ENCODE assay signal across 19 cellular contexts in the genomic region with DNA sequence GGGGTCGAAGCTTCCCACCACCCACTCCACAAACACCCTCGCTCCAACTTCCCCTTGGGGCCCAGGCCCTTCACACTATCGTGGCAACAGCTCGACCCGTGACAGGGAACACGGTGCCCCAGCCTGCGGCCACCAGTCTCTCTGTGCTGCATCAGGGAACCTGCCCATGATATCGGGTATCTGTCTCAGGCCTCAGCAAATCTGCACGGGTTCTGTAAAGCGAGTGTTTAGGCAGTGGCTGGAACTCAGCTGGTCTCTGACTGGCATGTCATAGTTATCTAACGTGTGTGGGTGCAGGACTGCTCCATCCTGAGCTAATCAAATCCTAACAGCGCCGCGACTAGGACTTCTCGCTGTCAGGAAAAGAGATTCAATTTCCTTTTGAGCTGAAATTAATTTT. TPM values are rescaled to one million over a fixed set of nuclear protein-coding genes. Genes with fewer than 3 reads are reported as not detected.
DNase-seq lines count a peak whose midpoint lies in the region; ATAC-seq and TF ChIP-seq lines count a peak whose summit lies in the region.
"Had no signal": no experiment of that assay in that cellular context is flagged by ENCODE, and none has a peak within 500 bp of the region (broad histone marks: within the 10 kb centered on the region; RNA-seq: fewer than 3 reads in every experiment).

No MANE protein-coding gene starts in this region.

- no peaks in the 10 kb centered on the region for H3K27me3 Mint-ChIP-seq in activated T-helper 17 cell treated with anti-CD3 and anti-CD28 coated beads, Interleukin-2, amount 50 U/mL, for 72 hours
- H3K27me3 Mint-ChIP-seq: activated CD4-positive, alpha-beta T cell treated with anti-CD3 and anti-CD28 coated beads, Interleukin-2, amount 10 ng/mL, durations not matched to agents 7 days and 5 days had no signal

- no peak for TF ChIP-seq CTCF in Peyer's patch (IDR thresholded peaks at IDR 0.05)

- ATAC-seq in activated naive CD4-positive, alpha-beta T cell treated with anti-CD3 and anti-CD28 coated beads, Interleukin-2, amount 50 U/mL, for 72 hours, result no peak
- ATAC-seq in activated T-helper 17 cell treated with anti-CD3 and anti-CD28 coated beads, Interleukin-2, amount 50 U/mL, for 72 hours (replicated peaks), result no peak
- ATAC-seq in left ventricle myocardium superior (no peak), HG03095 (IDR thresholded peaks at IDR 0.05; ENCODE audit: unreplicated experiment) (no peak)

- H3K4me3 ChIP-seq in Peyer's patch, result no peak overlapping the region
- H3K4me3 ChIP-seq: GM23248, lung had no signal

- no peaks in the 10 kb centered on the region for H3K36me3 Mint-ChIP-seq in activated naive CD4-positive, alpha-beta T cell treated with anti-CD3 and anti-CD28 coated beads, Interleukin-2, amount 50 U/mL, for 72 hours
- no peaks in the 10 kb centered on the region for H3K36me3 Mint-ChIP-seq in activated T-helper 17 cell treated with anti-CD3 and anti-CD28 coated beads, Interleukin-2, amount 50 U/mL, for 72 hours (ENCODE audit: low read depth)
- H3K36me3 Mint-ChIP-seq: IgD-negative memory B cell had no signal

- H3K4me1 Mint-ChIP-seq in activated T-helper 17 cell treated with anti-CD3 and anti-CD28 coated beads, Interleukin-2, amount 50 U/mL, for 72 hours, result peaks cover 12% of the 10 kb centered on the region

- H3K9me3 ChIP-seq in Peyer's patch, result no peaks in the 10 kb centered on the region

- H3K27me3 ChIP-seq in Peyer's patch, result no peaks in the 10 kb centered on the region

- H3K27ac ChIP-seq in Peyer's patch, result peak overlapping the region in 1 of 4 donors; percentile 25
- H3K27ac ChIP-seq: GM23248 had no signal

- H3K4me1 ChIP-seq in Peyer's patch, result peaks cover 0 to 14% (median 6%) of the 10 kb centered on the region in 4 donors

- no peaks in the 10 kb centered on the region for H3K36me3 ChIP-seq in Peyer's patch

- H3K27ac Mint-ChIP-seq in activated naive CD4-positive, alpha-beta T cell treated with anti-CD3 and anti-CD28 coated beads, Interleukin-2, amount 50 U/mL, for 72 hours, result peak overlapping the region; percentile 4 to 33
- peak overlapping the region; percentile 32 for H3K27ac Mint-ChIP-seq in activated T-helper 17 cell treated with anti-CD3 and anti-CD28 coated beads, Interleukin-2, amount 50 U/mL, for 72 hours
- H3K27ac Mint-ChIP-seq: IgD-negative memory B cell had no signal

- no peak overlapping the region for H3K4me3 Mint-ChIP-seq in activated T-helper 17 cell treated with anti-CD3 and anti-CD28 coated beads, Interleukin-2, amount 50 U/mL, for 72 hours
- H3K4me3 Mint-ChIP-seq: activated CD4-positive, alpha-beta T cell treated with anti-CD3 and anti-CD28 coated beads, Interleukin-2, amount 10 ng/mL, durations not matched to agents 7 days and 5 days; IgD-negative memory B cell had no signal

- no peak for DNase-seq in activated naive CD4-positive, alpha-beta T cell treated with anti-CD3 and anti-CD28 coated beads, Interleukin-2, amount 50 U/mL, for 72 hours (ENCODE audit: low spot score in 2 of 2)
- no peak for DNase-seq in activated naive CD4-positive, alpha-beta T cell treated with anti-CD3 and anti-CD28 coated beads, Interleukin-2, amount 50 U/mL, for 16 hours
- DNase-seq in left ventricle myocardium superior, result peak; percentile 21
- peak; percentile 61 for DNase-seq in posterior vena cava (ENCODE audit: low spot score)
- DNase-seq in NCI-H748 treated with DMSO at 0.1 percent for 48 hours (lab: John Stamatoyannopoulos, UW), result no peak
- no peak for DNase-seq in Peyer's patch
- DNase-seq: activated CD4-positive, alpha-beta T cell treated with anti-CD3 and anti-CD28 coated beads, Interleukin-2, amount 10 ng/mL, durations not matched to agents 7 days and 5 days; C1 segment of cervical spinal cord; DMS 273 treated with DMSO at 0.1 percent for 48 hours; GM23248; NCI-H1417 treated with DMSO at 0.1 percent for 48 hours; NCI-H524; retina; stimulated activated CD4-positive, alpha-beta T cell treated with anti-CD3 and anti-CD28 coated beads, Interleukin-12 subunit alpha, Interleukin-12 subunit beta, amount 100 ng/mL, for 4 hours had no signal

- no peaks in the 10 kb centered on the region for H3K9me3 Mint-ChIP-seq in activated naive CD4-positive, alpha-beta T cell treated with anti-CD3 and anti-CD28 coated beads, Interleukin-2, amount 50 U/mL, for 72 hours
- H3K9me3 Mint-ChIP-seq in activated T-helper 17 cell treated with anti-CD3 and anti-CD28 coated beads, Interleukin-2, amount 50 U/mL, for 72 hours, result no peaks in the 10 kb centered on the region
- H3K9me3 Mint-ChIP-seq: activated CD4-positive, alpha-beta T cell treated with anti-CD3 and anti-CD28 coated beads, Interleukin-2, amount 10 ng/mL, durations not matched to agents 7 days and 5 days; IgD-negative memory B cell had no signal

- intact Hi-C loops in left ventricle myocardium superior (cut with micrococcal nuclease), result no loop called here
- intact Hi-C loops in posterior vena cava (cut with DNase I), result no loop called here

- TF ChIP-seq POLR2A in Peyer's patch (IDR thresholded peaks at IDR 0.05), result no peak

RNA-seq across cellular contexts. Expression of a gene that starts 42.9 kb away (rescaled TPM):
- not detected for total RNA-seq in activated naive CD4-positive, alpha-beta T cell treated with anti-CD3 and anti-CD28 coated beads, Interleukin-2, amount 50 U/mL, for 72 hours
- total RNA-seq in activated T-helper 17 cell treated with anti-CD3 and anti-CD28 coated beads, Interleukin-2, amount 50 U/mL, for 72 hours, result not detected
- total RNA-seq in left ventricle myocardium superior, result not detected
- not detected for total RNA-seq in posterior vena cava
- not detected for total RNA-seq in Peyer's patch
- total RNA-seq: activated CD4-positive, alpha-beta T cell treated with anti-CD3 and anti-CD28 coated beads, Interleukin-2, amount 10 ng/mL, durations not matched to agents 7 days and 5 days; GM23248; M059J had no signal

RNA-seq across cellular contexts. Expression of a gene that starts 59.1 kb away (rescaled TPM):
- 1 to 10 TPM; 3.5 to 7.5 TPM for total RNA-seq in activated naive CD4-positive, alpha-beta T cell treated with anti-CD3 and anti-CD28 coated beads, Interleukin-2, amount 50 U/mL, for 72 hours
- total RNA-seq in activated T-helper 17 cell treated with anti-CD3 and anti-CD28 coated beads, Interleukin-2, amount 50 U/mL, for 72 hours, result 1 to 10 TPM; 2.7 to 2.8 TPM
- total RNA-seq in left ventricle myocardium superior (0.64 TPM), posterior vena cava (1 to 10 TPM in 1 of 2 donors, under 1 TPM in 1; 0.62 to 1.8 TPM), Peyer's patch (1 to 10 TPM in 2 of 4 donors, under 1 TPM in 2; 0.47 to 5.0 (median 0.95) TPM)

Comparison
In these comparisons a context has a peak if more than half of its experiments do, and no peak if none do; other contexts are left out.
1. DNase-seq: peak in left ventricle myocardium superior (single experiment) and posterior vena cava (single experiment); none in activated naive CD4-positive, alpha-beta T cell treated with anti-CD3 and anti-CD28 coated beads, Interleukin-2, amount 50 U/mL, for 72 hours (0 of 2), activated naive CD4-positive, alpha-beta T cell treated with anti-CD3 and anti-CD28 coated beads, Interleukin-2, amount 50 U/mL, for 16 hours (single experiment), NCI-H748 treated with DMSO at 0.1 percent for 48 hours (single experiment) and Peyer's patch (0 of 3).